In genomic region chr4:145984563-145984962, GRCh38 we compare ENCODE assay signal across 19 cellular contexts. TPM values are rescaled to one million over a fixed set of nuclear protein-coding genes. Genes with fewer than 3 reads are reported as not detected.
A peak's percentile ranks its signal among the peaks of the same experiment; 100 is the strongest.
DNase-seq lines count a peak whose midpoint lies in the region; ATAC-seq and TF ChIP-seq lines count a peak whose summit lies in the region.
"Had no signal": no experiment of that assay in that cellular context is flagged by ENCODE, and none has a peak within 500 bp of the region (broad histone marks: within the 10 kb centered on the region; RNA-seq: fewer than 3 reads in every experiment).

No MANE protein-coding gene starts in this region.

- TF ChIP-seq CTCF in WTC11 (IDR thresholded peaks at IDR 0.05) (no peak), breast epithelium (IDR thresholded peaks at IDR 0.05) (no peak)

- no peaks in the 10 kb centered on the region for H3K36me3 Mint-ChIP-seq in WTC11

- H3K4me3 ChIP-seq in breast epithelium, result no peak overlapping the region
- H3K4me3 ChIP-seq: SJCRH30 had no signal

- H3K27me3 ChIP-seq in breast epithelium, result no peaks in the 10 kb centered on the region
- H3K27me3 ChIP-seq: SJCRH30 had no signal

- H3K4me1 ChIP-seq in breast epithelium, result no peaks in the 10 kb centered on the region
- H3K4me1 ChIP-seq: BE2C, SJCRH30 had no signal

- no peaks in the 10 kb centered on the region for H3K9me3 ChIP-seq in breast epithelium
- H3K9me3 ChIP-seq: BE2C, SJCRH30 had no signal

- H3K36me3 ChIP-seq in breast epithelium, result no peaks in the 10 kb centered on the region
- H3K36me3 ChIP-seq: BE2C, SJCRH30 had no signal

- DNase-seq in left ventricle myocardium superior (no peak), Right ventricle myocardium superior (no peak), WTC11 (ENCODE audit: low spot score) (no peak), left kidney (ENCODE audit: low read depth, low spot score) (peak; percentile 3), NCI-H2081 treated with DMSO at 0.1 percent for 48 hours (lab: John Stamatoyannopoulos, UW) (no peak), iPS-NIHi11 (ENCODE audit: low spot score) (no peak), breast epithelium (ENCODE audit: low spot score in 2 of 2) (no peak)
- DNase-seq: BE2C, GOT3, IMR-90, NCI-H1105 treated with DMSO at 0.1 percent for 48 hours, NCI-H2029 treated with DMSO at 0.1 percent for 48 hours, NCI-H2171, NCI-H345, NCI-H524, NCI-H82, SJCRH30 had no signal

- ATAC-seq in left ventricle myocardium superior, result peak; percentile 51
- no peak for ATAC-seq in Right ventricle myocardium superior (ENCODE audit: poor library complexity)
- peak; percentile 95 for ATAC-seq in WTC11
- ATAC-seq: Panc1 had no signal

- intact Hi-C loops in left ventricle myocardium superior (cut with micrococcal nuclease), result no loop called here
- intact Hi-C loops in Right ventricle myocardium superior (cut with DNase I), result no loop called here
- intact Hi-C loops in breast epithelium (cut with DNase I; ENCODE audit: low total_unique reads), result no loop called here

- no peak overlapping the region for H3K4me3 Mint-ChIP-seq in WTC11

- H3K9me3 Mint-ChIP-seq in WTC11, result no peaks in the 10 kb centered on the region

- H3K27ac ChIP-seq in breast epithelium, result no peak overlapping the region
- H3K27ac ChIP-seq: KMS-11, SJCRH30 had no signal

- H3K4me1 Mint-ChIP-seq in WTC11, result peaks cover 12% of the 10 kb centered on the region

- CTCF ChIA-PET in WTC11 (lab: Charles Lee), result no interaction called here

- H3K27ac Mint-ChIP-seq in WTC11, result 0 out of 2 replicates have a peak overlapping the region, but pooled peaks have one; percentile 16

- no peak for TF ChIP-seq POLR2A in breast epithelium (IDR thresholded peaks at IDR 0.05)

- POLR2A ChIA-PET in WTC11 (lab: Charles Lee), result no interaction called here

- no peaks in the 10 kb centered on the region for H3K27me3 Mint-ChIP-seq in WTC11 (ENCODE audit: low read depth)

TF ChIP-seq in WTC11, 78 proteins besides CTCF, POLR2A, EP300 and RAD21:
- TF ChIP-seq ATF6 (CRISPR knock-in tag; IDR thresholded peaks at IDR 0.05) (no peak), CDX4 (CRISPR knock-in tag; IDR thresholded peaks at IDR 0.05; ENCODE audit: borderline replicate concordance) (no peak), ETV6 (CRISPR knock-in tag; IDR thresholded peaks at IDR 0.05) (peak; percentile 99)

RNA-seq across cellular contexts. Expression of gene ZNF827, which starts 45.9 kb away (rescaled TPM):
- total RNA-seq in left ventricle myocardium superior (13.8 TPM), Right ventricle myocardium superior (13.0 TPM), WTC11 (2021) (25.0 to 26.8 TPM (median 25.6 TPM) in 3 replicates), breast epithelium (10 to 100 TPM; 18.6 to 21.1 (median 19.0) TPM)
